21 cellular contexts compared by ENCODE assay signal in the genomic region with DNA sequence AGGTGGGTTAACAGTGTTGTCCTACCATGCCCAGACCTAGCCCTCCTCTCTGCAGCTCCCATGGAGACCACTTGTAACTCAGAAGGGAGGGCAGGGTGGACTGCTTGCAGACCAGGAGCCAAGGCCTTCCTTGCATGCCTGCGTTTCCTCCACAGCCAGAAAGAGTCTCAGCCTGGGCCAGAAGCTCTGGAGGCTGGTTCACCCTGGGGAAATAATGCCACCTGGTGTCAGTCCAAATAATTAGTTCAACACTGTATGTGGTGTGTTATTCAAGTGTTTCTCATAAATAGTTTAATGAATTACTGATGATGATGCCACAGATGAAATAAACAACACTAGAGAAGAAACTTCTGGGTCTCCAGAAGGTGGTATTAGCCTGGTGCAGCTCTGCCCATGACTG. TPM values are rescaled to one million over a fixed set of nuclear protein-coding genes. Genes with fewer than 3 reads are reported as not detected.
DNase-seq lines count a peak whose midpoint lies in the region; ATAC-seq and TF ChIP-seq lines count a peak whose summit lies in the region.
"Had no signal": no experiment of that assay in that cellular context is flagged by ENCODE, and none has a peak within 500 bp of the region (broad histone marks: within the 10 kb centered on the region; RNA-seq: fewer than 3 reads in every experiment).

No MANE protein-coding gene starts in this region.

- H3K9me2 ChIP-seq in OCI-LY1 (ENCODE audit: low read depth, low read length), result no peaks in the 10 kb centered on the region

- DNase-seq in A673 (ENCODE audit: low spot score) (no peak), epithelial cell of esophagus (ENCODE audit: low read depth) (peak; percentile 36), AG08395 (ENCODE audit: low spot score) (no peak)
- no peak for DNase-seq in activated T-cell treated with anti-CD3 and anti-CD28 coated beads, Interleukin-2, amount 50 U/mL, for 48 hours
- DNase-seq: activated CD4-positive, alpha-beta T cell treated with anti-CD3 and anti-CD28 coated beads, Interleukin-2, amount 50 U/mL, for 4 hours; activated naive CD4-positive, alpha-beta T cell; activated T-cell treated with anti-CD3 and anti-CD28 coated beads for 4 hours; amygdala; cerebellar nuclear complex; effector memory CD8-positive, alpha-beta T cell; GOT3; NCI-H187; NCI-H446 treated with DMSO at 0.1 percent for 48 hours; SHP77 treated with DMSO at 0.1 percent for 48 hours; sigmoid colon; stimulated activated naive CD4-positive, alpha-beta T cell had no signal

- H3K27ac ChIP-seq in A673 (ENCODE audit: low read depth, low read length, poor library complexity, severe bottlenecking), result no peak overlapping the region
- H3K27ac ChIP-seq in C4-2B, result no peak overlapping the region
- H3K27ac ChIP-seq in OCI-LY1 (ENCODE audit: low read depth, low read length, poor library complexity, severe bottlenecking), result no peak overlapping the region
- H3K27ac ChIP-seq: hepatocyte, sigmoid colon, tibial nerve had no signal

- no peak overlapping the region for H3K9ac ChIP-seq in OCI-LY1 (ENCODE audit: low read length)

- H3K27me3 ChIP-seq in A673 (replicated peaks; ENCODE audit: insufficient read depth, low read depth, low read length, poor library complexity), result no peaks in the 10 kb centered on the region
- no peaks in the 10 kb centered on the region for H3K27me3 ChIP-seq in OCI-LY1 (ENCODE audit: insufficient read depth, low read length)
- H3K27me3 ChIP-seq: hepatocyte, sigmoid colon, tibial nerve had no signal

- H3K9me3 ChIP-seq in A673 (ENCODE audit: low read depth, low read length, poor library complexity, severe bottlenecking), result peaks cover 16% of the 10 kb centered on the region
- 0 out of 2 replicates have a peak, but pooled peaks cover 3% of the 10 kb centered on the region for H3K9me3 ChIP-seq in OCI-LY1 (ENCODE audit: low read length)

- TF ChIP-seq CTCF in A673 (conservative IDR thresholded peaks at IDR 0.05; ENCODE audit: low read depth, low read length), result 0 out of 2 replicates have a peak, but pooled peaks have one; percentile 18
- 0 out of 2 replicates have a peak, but pooled peaks have one; percentile 8 for TF ChIP-seq CTCF in C4-2B (conservative IDR thresholded peaks at IDR 0.05)
- 0 out of 2 replicates have a peak, but pooled peaks have one; percentile 6 for TF ChIP-seq CTCF in OCI-LY1 (IDR thresholded peaks at IDR 0.05; ENCODE audit: low read length)
- peak; percentile 43 for TF ChIP-seq CTCF in epithelial cell of esophagus (IDR thresholded peaks at IDR 0.05; ENCODE audit: insufficient read depth, low read depth, low read length, missing control alignments)

- no TSS peak for BruUV-seq in A673 (replicated peaks; lab: Mats Ljungman, UMichigan)

- POLR2A ChIA-PET in A673 (lab: Charles Lee; ENCODE audit: low non-redundant PET), result no interaction called here

- H3F3A ChIP-seq in OCI-LY1 (ENCODE audit: insufficient read depth, low read length), result no peaks in the 10 kb centered on the region

- H2AFZ ChIP-seq in OCI-LY1 (ENCODE audit: low read length), result no peak overlapping the region
- H2AFZ ChIP-seq: hepatocyte had no signal

- CTCF ChIA-PET in A673 (lab: Charles Lee), result no interaction called here

- H3K4me1 ChIP-seq in A673 (ENCODE audit: insufficient read depth, low read length, poor library complexity, severe bottlenecking), result no peaks in the 10 kb centered on the region
- no peaks in the 10 kb centered on the region for H3K4me1 ChIP-seq in OCI-LY1 (ENCODE audit: insufficient read depth, low read length, severe bottlenecking)
- H3K4me1 ChIP-seq: tibial nerve had no signal

- ATAC-seq in HG02870 (IDR thresholded peaks at IDR 0.05; ENCODE audit: unreplicated experiment), result no peak
- ATAC-seq: effector memory CD8-positive, alpha-beta T cell had no signal

- no peaks in the 10 kb centered on the region for H3K79me2 ChIP-seq in OCI-LY1 (ENCODE audit: insufficient read depth, low read length)
- H3K79me2 ChIP-seq: hepatocyte had no signal

- H3K36me3 ChIP-seq in A673 (ENCODE audit: insufficient read depth, low read length, poor library complexity, severe bottlenecking), result no peaks in the 10 kb centered on the region
- no peaks in the 10 kb centered on the region for H3K36me3 ChIP-seq in OCI-LY1 (ENCODE audit: insufficient read depth, low read length)
- H3K36me3 ChIP-seq: sigmoid colon, tibial nerve had no signal

- no peaks in the 10 kb centered on the region for H4K20me1 ChIP-seq in OCI-LY1 (ENCODE audit: insufficient read depth, low read length)

- H3K4me3 ChIP-seq in A673 (ENCODE audit: low read depth, low read length, poor library complexity, severe bottlenecking) (no peak overlapping the region), OCI-LY1 (ENCODE audit: low read depth, low read length, poor library complexity, severe bottlenecking) (no peak overlapping the region), epithelial cell of esophagus (ENCODE audit: low read length) (no peak overlapping the region)
- H3K4me3 ChIP-seq: hepatocyte, sigmoid colon, tibial nerve had no signal

- H3K4me2 ChIP-seq in OCI-LY1 (ENCODE audit: low read length), result no peak overlapping the region
- H3K4me2 ChIP-seq: hepatocyte had no signal

- intact Hi-C loops in A673 (cut with micrococcal nuclease; ENCODE audit: unreplicated experiment), result no loop called here

RNA-seq across cellular contexts. Expression of gene VANGL1, which starts 16.9 kb away (rescaled TPM):
- total RNA-seq in A673 (2021), result 19.4 and 20.0 TPM in 2 replicates
